ENCODE assay signal across 8 cellular contexts in genomic region chr13:39036212-39036611, GRCh38. TPM values are rescaled to one million over a fixed set of nuclear protein-coding genes. Genes with fewer than 3 reads are reported as not detected.
DNase-seq lines count a peak whose midpoint lies in the region; ATAC-seq and TF ChIP-seq lines count a peak whose summit lies in the region.

No MANE protein-coding gene starts in this region.

- peak overlapping the region; percentile 91 for H3K27ac ChIP-seq in HL-60 (replicated peaks)
- H3K27ac ChIP-seq in hepatocyte: peak overlapping the region; percentile 82
- H3K27ac ChIP-seq in spleen: peak overlapping the region in 3 of 8 donors; percentile 15 to 34 (median 31)

- peak overlapping the region; percentile 84 for H3K4me2 ChIP-seq in hepatocyte

- H3K27me3 Mint-ChIP-seq in CD14-positive monocyte (ENCODE audit: low read depth in 3 of 3): peaks cover 0 to 3% (median 0%) of the 10 kb centered on the region in 3 donors
- H3K27me3 Mint-ChIP-seq in activated CD4-positive, alpha-beta memory T cell treated with anti-CD3 and anti-CD28 coated beads for 36 hours: no peaks in the 10 kb centered on the region

- peaks cover 13% of the 10 kb centered on the region for H3K4me1 ChIP-seq in hepatocyte (ENCODE audit: insufficient read depth)
- peaks cover 31 to 88% (median 66%) of the 10 kb centered on the region in 6 donors for H3K4me1 ChIP-seq in spleen

- intact Hi-C loops in CD14-positive monocyte (cut with micrococcal nuclease) (no loop called here), spleen (cut with DNase I; ENCODE audit: low total_unique reads) (no loop called here)
- intact Hi-C loops in activated CD4-positive, alpha-beta memory T cell treated with anti-CD3 and anti-CD28 coated beads for 36 hours (cut with micrococcal nuclease): loop anchor here (5.0 to 10.0 kb wide), 3 partner anchors 111 to 1629 kb away; partner anchors contain the start of gene FOXO1

- H3K9me3 Mint-ChIP-seq in CD14-positive monocyte: no peaks in the 10 kb centered on the region
- no peaks in the 10 kb centered on the region for H3K9me3 Mint-ChIP-seq in activated CD4-positive, alpha-beta memory T cell treated with anti-CD3 and anti-CD28 coated beads for 36 hours

- H3K27me3 ChIP-seq in HL-60 (ENCODE audit: insufficient read depth, poor library complexity, severe bottlenecking) (no peaks in the 10 kb centered on the region), hepatocyte (no peaks in the 10 kb centered on the region), spleen (replicated peaks in 1 of 7) (no peaks in the 10 kb centered on the region)

- peaks cover 57% of the 10 kb centered on the region for H3K4me1 Mint-ChIP-seq in CD14-positive monocyte
- peaks cover 44% of the 10 kb centered on the region for H3K4me1 Mint-ChIP-seq in activated CD4-positive, alpha-beta memory T cell treated with anti-CD3 and anti-CD28 coated beads for 36 hours (ENCODE audit: low read depth)

- H3K4me3 ChIP-seq in HL-60 (replicated peaks; ENCODE audit: insufficient read depth, low read length): peak overlapping the region; percentile 85
- H3K4me3 ChIP-seq in hepatocyte: peak overlapping the region; percentile 96
- H3K4me3 ChIP-seq in spleen: peak overlapping the region; percentile 55 to 98 (median 93)

- no peak for ATAC-seq in HG03520 (IDR thresholded peaks at IDR 0.05; ENCODE audit: unreplicated experiment)

- H3K9me3 ChIP-seq in hepatocyte (ENCODE audit: low read depth): no peaks in the 10 kb centered on the region
- H3K9me3 ChIP-seq in spleen: no peaks in the 10 kb centered on the region

- H3K36me3 Mint-ChIP-seq in CD14-positive monocyte: peaks cover 11 to 12% of the 10 kb centered on the region in 2 donors
- peaks cover 13% of the 10 kb centered on the region for H3K36me3 Mint-ChIP-seq in activated CD4-positive, alpha-beta memory T cell treated with anti-CD3 and anti-CD28 coated beads for 36 hours

- H3K36me3 ChIP-seq in hepatocyte (replicated peaks; ENCODE audit: insufficient read depth, low read depth) (no peaks in the 10 kb centered on the region), spleen (peaks cover 0 to 13% (median 0%) of the 10 kb centered on the region in 6 donors)

- peak overlapping the region; percentile 90 to 93 for H3K4me3 Mint-ChIP-seq in CD14-positive monocyte
- H3K4me3 Mint-ChIP-seq in activated CD4-positive, alpha-beta memory T cell treated with anti-CD3 and anti-CD28 coated beads for 36 hours: peak overlapping the region; percentile 89

- peaks cover 24% of the 10 kb centered on the region for H4K20me1 ChIP-seq in hepatocyte (ENCODE audit: insufficient read depth, poor library complexity, severe bottlenecking)

- H3K27ac Mint-ChIP-seq in CD14-positive monocyte: peak overlapping the region in 1 of 7 donors; percentile 46
- peak overlapping the region; percentile 83 for H3K27ac Mint-ChIP-seq in activated CD4-positive, alpha-beta memory T cell treated with anti-CD3 and anti-CD28 coated beads for 36 hours

- no peaks in the 10 kb centered on the region for H3K9me2 ChIP-seq in hepatocyte (replicated peaks; ENCODE audit: insufficient read depth)

- peak overlapping the region; percentile 2 for H2AFZ ChIP-seq in hepatocyte

- DNase-seq in CD14-positive monocyte (ENCODE audit: low spot score) (no peak), HL-60 (ENCODE audit: low read depth in 1 of 2, low spot score in 1 of 2) (peak; percentile 39 to 66), hepatocyte (ENCODE audit: low spot score) (peak; percentile 28), spleen (no peak), MV-4-11 (lab: John Stamatoyannopoulos, UW) (no peak), A172 (ENCODE audit: low spot score) (no peak)
- DNase-seq in activated CD4-positive, alpha-beta memory T cell treated with anti-CD3 and anti-CD28 coated beads for 36 hours: peak; percentile 26

- POLR2A ChIA-PET in activated CD4-positive, alpha-beta memory T cell treated with anti-CD3 and anti-CD28 coated beads for 36 hours (lab: Charles Lee): interaction anchor here (1.9 kb wide), 1 partner anchor 9 kb away, joined by 8 read pairs; no protein-coding TSS in a partner anchor

- no peak for TF ChIP-seq CTCF in CD14-positive monocyte (IDR thresholded peaks at IDR 0.05)
- TF ChIP-seq CTCF in HL-60 (IDR thresholded peaks at IDR 0.05; ENCODE audit: insufficient read depth, low read length): no peak
- TF ChIP-seq CTCF in hepatocyte (IDR thresholded peaks at IDR 0.05; ENCODE audit: poor library complexity): no peak
- TF ChIP-seq CTCF in spleen (IDR thresholded peaks at IDR 0.05 in 8 of 11, conservative IDR thresholded peaks at IDR 0.05 in 3 of 11): no peak

- CTCF ChIA-PET in activated CD4-positive, alpha-beta memory T cell treated with anti-CD3 and anti-CD28 coated beads for 36 hours (lab: Charles Lee): interaction anchor here (0.6 to 1.5 kb wide), 4 partner anchors 14 to 580 kb away, joined by 4 to 5 read pairs (median 4); no protein-coding TSS in a partner anchor

- TF ChIP-seq POLR2A in spleen (IDR thresholded peaks at IDR 0.05): no peak

- peaks cover 85% of the 10 kb centered on the region for H3K79me2 ChIP-seq in hepatocyte

- 2% methylated on average over 9 of the region's 9 CpGs for WGBS in hepatocyte (ENCODE audit: low lambda C conversion rate, missing lambda C conversion rate)
- WGBS in spleen, 5 donors: 1 to 2% (median 1%) methylated on average over 9 of the region's 9 CpGs

RNA-seq across cellular contexts. Expression of gene PROSER1, which starts 1.7 kb away (rescaled TPM):
- polyA plus RNA-seq in CD14-positive monocyte (1 to 10 TPM; 4.6 to 9.1 TPM), hepatocyte (11.8 and 12.9 TPM in 2 replicates), spleen (10 to 100 TPM; 12.8 to 17.7 (median 14.7) TPM)
- total RNA-seq in activated CD4-positive, alpha-beta memory T cell treated with anti-CD3 and anti-CD28 coated beads for 36 hours: 10 to 100 TPM; 59.9 to 70.5 TPM
- total RNA-seq in hepatocyte (20.3 and 22.8 TPM in 2 replicates), spleen (10 to 100 TPM; 31.9 to 52.2 (median 35.8) TPM)
- total RNA-seq in A172 (2014; rRNA removed; shearing (Covaris generic)): 8.7 and 9.7 TPM in 2 replicates

RNA-seq across cellular contexts. Expression of gene NHLRC3, which starts 2.0 kb away (rescaled TPM):
- polyA plus RNA-seq in CD14-positive monocyte: 10 to 100 TPM; 12.8 to 13.0 TPM
- total RNA-seq in activated CD4-positive, alpha-beta memory T cell treated with anti-CD3 and anti-CD28 coated beads for 36 hours: 10 to 100 TPM; 15.2 to 16.8 TPM
- 34.2 and 47.4 TPM in 2 replicates for total RNA-seq in hepatocyte
- 18.6 and 19.3 TPM in 2 replicates for polyA plus RNA-seq in hepatocyte
- total RNA-seq in spleen: 10 to 100 TPM; 22.6 to 51.7 (median 38.8) TPM
- 10 to 100 TPM; 10.1 to 14.5 (median 11.2) TPM for polyA plus RNA-seq in spleen
- total RNA-seq in A172 (2014; rRNA removed; shearing (Covaris generic)): 15.8 and 19.8 TPM in 2 replicates

RNA-seq across cellular contexts. Expression of gene STOML3, which starts 45.6 kb away (rescaled TPM):
- not detected for polyA plus RNA-seq in CD14-positive monocyte
- not detected for total RNA-seq in activated CD4-positive, alpha-beta memory T cell treated with anti-CD3 and anti-CD28 coated beads for 36 hours
- total RNA-seq in hepatocyte: not detected in 2 replicates
- polyA plus RNA-seq in hepatocyte: not detected in 2 replicates
- not detected for total RNA-seq in spleen
- polyA plus RNA-seq in spleen: not detected
- not detected in 2 replicates for total RNA-seq in A172 (2014; rRNA removed; shearing (Covaris generic))

Comparison
In these comparisons a context has a peak if more than half of its experiments do, and no peak if none do; other contexts are left out.
1. DNase-seq: peak in HL-60 (2 of 2), activated CD4-positive, alpha-beta memory T cell treated with anti-CD3 and anti-CD28 coated beads for 36 hours (single experiment) and hepatocyte (single experiment); none in CD14-positive monocyte (single experiment), spleen (single experiment), MV-4-11 (single experiment) and A172 (single experiment).
2. Peak in every context shown above with its lines, with median percentiles within 50 percentile points of each other: H3K4me3 ChIP-seq.